Comparison of ENCODE assay signal across 11 cellular contexts in genomic region chr19:7888826-7889217, GRCh38. TPM values are rescaled to one million over a fixed set of nuclear protein-coding genes. Genes with fewer than 3 reads are reported as not detected.
DNase-seq lines count a peak whose midpoint lies in the region; TF ChIP-seq lines count a peak whose summit lies in the region.
"Had no signal": no experiment of that assay in that cellular context is flagged by ENCODE, and none has a peak within 500 bp of the region (broad histone marks: within the 10 kb centered on the region; RNA-seq: fewer than 3 reads in every experiment).

No MANE protein-coding gene starts in this region.

- H3K9ac ChIP-seq in iPS-15b (ENCODE audit: low read depth, low read length): peak overlapping the region; percentile 65
- H3K9ac ChIP-seq in rectal smooth muscle tissue (ENCODE audit: low read length): no peak overlapping the region

- no peaks in the 10 kb centered on the region for H3K9me3 ChIP-seq in breast epithelium
- no peaks in the 10 kb centered on the region for H3K9me3 ChIP-seq in iPS-15b (ENCODE audit: control insufficient read depth, insufficient read depth, low read length)
- H3K9me3 ChIP-seq: testis had no signal

- TF ChIP-seq CTCF in breast epithelium (IDR thresholded peaks at IDR 0.05): no peak

- H3K27me3 ChIP-seq in H7 (ENCODE audit: control insufficient read depth, insufficient read depth, low read length) (peaks cover 6% of the 10 kb centered on the region; the same call in 1 of the 2 replicates), breast epithelium (no peaks in the 10 kb centered on the region), iPS-15b (ENCODE audit: control insufficient read depth, insufficient read depth, low read length) (peaks cover 3% of the 10 kb centered on the region), rectal smooth muscle tissue (ENCODE audit: control insufficient read depth, insufficient read depth, low read length) (peaks cover 10% of the 10 kb centered on the region)
- H3K27me3 ChIP-seq: testis had no signal

- intact Hi-C loops in breast epithelium (cut with DNase I; ENCODE audit: low total_unique reads): no loop called here

- H3K4me3 ChIP-seq in H7 (ENCODE audit: insufficient read depth, low read depth, low read length) (peak overlapping the region; percentile 60), breast epithelium (peak overlapping the region; percentile 44 to 79 (median 64)), iPS-15b (ENCODE audit: low read depth, low read length) (peak overlapping the region; percentile 58), rectal smooth muscle tissue (ENCODE audit: low read length) (peak overlapping the region; percentile 32)

- H3K36me3 ChIP-seq in H7 (replicated peaks; ENCODE audit: control insufficient read depth, insufficient read depth, low read length) (no peaks in the 10 kb centered on the region), breast epithelium (no peaks in the 10 kb centered on the region), iPS-15b (ENCODE audit: control insufficient read depth, insufficient read depth, low read length) (no peaks in the 10 kb centered on the region), rectal smooth muscle tissue (ENCODE audit: control insufficient read depth, insufficient read depth, low read length) (no peaks in the 10 kb centered on the region)

- H3K27ac ChIP-seq in breast epithelium (peak overlapping the region; percentile 71 to 84), rectal smooth muscle tissue (ENCODE audit: low read depth, low read length) (no peak overlapping the region)
- H3K27ac ChIP-seq: testis had no signal

- TF ChIP-seq POLR2A in breast epithelium (IDR thresholded peaks at IDR 0.05): no peak

- H3K4me1 ChIP-seq in breast epithelium (peaks cover 0 to 2% of the 10 kb centered on the region in 2 donors), iPS-15b (ENCODE audit: control insufficient read depth, insufficient read depth, low read length) (peaks cover 6% of the 10 kb centered on the region), rectal smooth muscle tissue (ENCODE audit: control insufficient read depth, insufficient read depth, low read length) (no peaks in the 10 kb centered on the region)
- H3K4me1 ChIP-seq: testis had no signal

- DNase-seq in H7: no peak
- no peak for DNase-seq in breast epithelium (ENCODE audit: low spot score in 2 of 2)
- DNase-seq in GOT3 (lab: John Stamatoyannopoulos, UW): no peak
- no peak for DNase-seq in kidney tubule cell (ENCODE audit: low spot score)
- DNase-seq in stimulated activated CD4-positive, alpha-beta T cell treated with anti-CD3 and anti-CD28 coated beads, Interleukin-4, amount 100 ng/mL, for 1 hour: no peak
- DNase-seq in 8988T: no peak
- DNase-seq: central memory CD4-positive, alpha-beta T cell; SHP77; testis had no signal

RNA-seq across cellular contexts. Expression of gene LRRC8E, which starts 0.5 kb away (rescaled TPM):
- total RNA-seq in H7 (2014; rRNA removed; shearing (Covaris generic)): 1.6 and 4.0 TPM in 2 replicates
- total RNA-seq in breast epithelium: 10 to 100 TPM in 1 of 3 donors, 1 to 10 TPM in 2; 1.4 to 15.1 (median 6.6) TPM

RNA-seq across cellular contexts. Expression of gene PRR36, which starts 14.6 kb away (rescaled TPM):
- 0.14 and 0.22 TPM in 2 replicates for total RNA-seq in H7 (2014; rRNA removed; shearing (Covaris generic))
- total RNA-seq in breast epithelium: 1 to 10 TPM in 1 of 3 donors, under 1 TPM in 1, not detected in 1; 0.59 to 2.0 TPM

RNA-seq across cellular contexts. Expression of gene MAP2K7, which starts 14.9 kb away (rescaled TPM):
- total RNA-seq in H7 (2014; rRNA removed; shearing (Covaris generic)): 21.1 and 24.3 TPM in 2 replicates
- total RNA-seq in breast epithelium: 10 to 100 TPM; 13.3 to 17.1 (median 13.8) TPM

RNA-seq across cellular contexts. Expression of gene TGFBR3L, which starts 25.8 kb away (rescaled TPM):
- total RNA-seq in H7 (2014; rRNA removed; shearing (Covaris generic)): 1.7 TPM in 1 of 2 replicates, not detected in the other
- total RNA-seq in breast epithelium: 1 to 10 TPM in 1 of 3 donors, not detected in 2; 2.3 TPM

RNA-seq across cellular contexts. Expression of gene SNAPC2, which starts 31.3 kb away (rescaled TPM):
- 25.5 and 25.9 TPM in 2 replicates for total RNA-seq in H7 (2014; rRNA removed; shearing (Covaris generic))
- total RNA-seq in breast epithelium: 10 to 100 TPM; 13.8 to 14.8 (median 13.8) TPM
